ENCODE assay signal across 13 cellular contexts in genomic region chr5:163104496-163104895, GRCh38.
DNase-seq lines count a peak whose midpoint lies in the region; TF ChIP-seq lines count a peak whose summit lies in the region.
"Had no signal": no experiment of that assay in that cellular context is flagged by ENCODE, and none has a peak within 500 bp of the region (broad histone marks: within the 10 kb centered on the region; RNA-seq: fewer than 3 reads in every experiment).

No MANE protein-coding gene starts in this region.

- TF ChIP-seq CTCF in OCI-LY1 (IDR thresholded peaks at IDR 0.05; ENCODE audit: low read length), result peak; percentile 50; the same call in 1 of the 2 replicates

- H3K27ac ChIP-seq in OCI-LY1 (ENCODE audit: low read depth, low read length, poor library complexity, severe bottlenecking) (no peak overlapping the region), iPS DF 6.9 (ENCODE audit: low read length) (no peak overlapping the region)
- H3K27ac ChIP-seq: epithelial cell of prostate had no signal

- DNase-seq in ELF-1 (ENCODE audit: low read depth, low spot score) (peak; percentile 26), H4 (ENCODE audit: low spot score) (peak; percentile 6), iPS DF 6.9 (ENCODE audit: low read depth, low spot score) (peak; percentile 37), head of caudate nucleus (no peak), foreskin melanocyte (no peak), AG08395 (ENCODE audit: low spot score) (no peak), NCI-H510A (lab: John Stamatoyannopoulos, UW) (no peak)
- DNase-seq: activated naive CD8-positive, alpha-beta T cell treated with anti-CD3 and anti-CD28 coated beads, Interleukin-2, amount 10 ng/mL, durations not matched to agents 7 days and 5 days; CD4-positive, alpha-beta T cell; NCI-H1105; NCI-H446 had no signal

- no peaks in the 10 kb centered on the region for H3K9me3 ChIP-seq in OCI-LY1 (ENCODE audit: low read length)
- H3K9me3 ChIP-seq in iPS DF 6.9 (ENCODE audit: control insufficient read depth, insufficient read depth, low read length), result no peaks in the 10 kb centered on the region

- H3K27me3 ChIP-seq in OCI-LY1 (ENCODE audit: insufficient read depth, low read length), result no peaks in the 10 kb centered on the region
- no peaks in the 10 kb centered on the region for H3K27me3 ChIP-seq in iPS DF 6.9 (ENCODE audit: control insufficient read depth, insufficient read depth, low read length)

- H3K4me3 ChIP-seq in OCI-LY1 (ENCODE audit: low read depth, low read length, poor library complexity, severe bottlenecking) (no peak overlapping the region), iPS DF 6.9 (ENCODE audit: low read length) (no peak overlapping the region)

- intact Hi-C loops in head of caudate nucleus (cut with DNase I), result no loop called here

- no peaks in the 10 kb centered on the region for H3K79me2 ChIP-seq in OCI-LY1 (ENCODE audit: insufficient read depth, low read length)

- WGBS in iPS DF 6.9 (ENCODE audit: insufficient coverage, insufficient read length), result no CpG with 5 or more reads among the region's 5 CpGs

- H3K9me2 ChIP-seq in OCI-LY1 (ENCODE audit: low read depth, low read length), result no peaks in the 10 kb centered on the region

- no peak overlapping the region for H2AFZ ChIP-seq in OCI-LY1 (ENCODE audit: low read length)

- H3K4me2 ChIP-seq in OCI-LY1 (ENCODE audit: low read length), result no peak overlapping the region

- no peaks in the 10 kb centered on the region for H3F3A ChIP-seq in OCI-LY1 (ENCODE audit: insufficient read depth, low read length)

- no peak overlapping the region for H3K9ac ChIP-seq in OCI-LY1 (ENCODE audit: low read length)

- H3K4me1 ChIP-seq in OCI-LY1 (ENCODE audit: insufficient read depth, low read length, severe bottlenecking), result no peaks in the 10 kb centered on the region
- H3K4me1 ChIP-seq in iPS DF 6.9 (ENCODE audit: control insufficient read depth, insufficient read depth, low read length), result no peaks in the 10 kb centered on the region

- H3K36me3 ChIP-seq in OCI-LY1 (ENCODE audit: insufficient read depth, low read length), result no peaks in the 10 kb centered on the region
- H3K36me3 ChIP-seq in iPS DF 6.9 (ENCODE audit: control insufficient read depth, insufficient read depth, low read length), result no peaks in the 10 kb centered on the region

- H4K20me1 ChIP-seq in OCI-LY1 (ENCODE audit: insufficient read depth, low read length), result no peaks in the 10 kb centered on the region

Comparison
In these comparisons a context has a peak if more than half of its experiments do, and no peak if none do; other contexts are left out.
1. DNase-seq: peak in ELF-1 (single experiment), H4 (single experiment) and iPS DF 6.9 (single experiment); none in head of caudate nucleus (0 of 42), foreskin melanocyte (single experiment), AG08395 (single experiment) and NCI-H510A (single experiment).